ENCODE assay signal across 8 cellular contexts in the genomic region with DNA sequence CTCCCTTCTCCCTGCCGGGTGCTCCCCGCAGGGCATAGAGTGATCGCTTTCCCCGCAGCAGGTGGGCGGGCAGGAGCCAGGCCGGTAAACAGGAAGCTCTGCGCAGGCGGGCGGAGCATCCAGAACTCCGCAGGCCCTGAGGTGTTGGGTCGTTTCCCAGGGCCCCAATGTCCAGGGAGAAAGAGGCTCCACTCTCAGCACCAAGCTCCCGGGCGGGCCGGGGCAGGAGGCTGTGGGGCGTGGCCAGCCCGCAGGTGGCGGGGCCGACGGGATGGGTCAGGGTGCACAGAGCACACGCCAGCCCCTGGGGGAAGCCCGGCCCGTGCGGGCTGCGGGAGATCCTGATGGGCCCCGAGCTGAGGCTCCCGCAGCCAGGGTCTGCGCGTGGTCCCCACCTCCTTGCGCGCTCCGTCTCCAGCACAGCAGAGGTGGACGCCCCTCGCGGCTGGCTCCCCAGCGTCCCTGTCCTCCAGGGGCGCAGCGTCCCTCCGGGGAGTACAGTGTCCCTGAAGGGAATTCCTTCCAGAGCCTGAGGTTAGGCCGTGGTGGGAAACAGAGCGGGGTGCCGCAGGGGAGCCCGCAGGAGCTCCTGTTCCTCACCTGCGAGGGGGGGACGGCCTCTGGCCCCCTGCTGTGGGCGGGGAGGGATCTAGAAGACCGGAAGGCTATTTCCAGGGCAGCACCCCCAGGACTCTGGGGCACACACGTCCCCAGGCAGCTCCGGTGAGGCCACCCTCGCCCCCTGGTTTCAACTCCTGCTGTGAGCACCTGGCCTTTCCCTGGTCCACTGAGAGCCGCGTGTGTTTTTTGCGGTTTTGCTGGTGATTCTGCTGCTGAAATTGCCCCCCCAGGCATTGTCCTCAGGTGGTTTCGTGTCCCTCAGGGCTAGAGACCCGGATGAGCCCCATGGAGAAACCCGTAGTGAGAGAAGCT. TPM values are rescaled to one million over a fixed set of nuclear protein-coding genes. Genes with fewer than 3 reads are reported as not detected.
DNase-seq lines count a peak whose midpoint lies in the region; ATAC-seq, FAIRE-seq and TF ChIP-seq lines count a peak whose summit lies in the region.

No MANE protein-coding gene starts in this region.

- peaks cover 0 to 16% of the 10 kb centered on the region in 2 donors for H3K4me1 ChIP-seq in kidney (ENCODE audit: control insufficient read depth in 1 of 2, insufficient read depth in 1 of 2, low read depth in 1 of 2, low read length in 2 of 2)
- H3K4me1 ChIP-seq in stomach smooth muscle (ENCODE audit: control insufficient read depth, insufficient read depth, low read length), result peaks cover 40% of the 10 kb centered on the region

- H3K27ac ChIP-seq in kidney (ENCODE audit: low read depth in 2 of 2, low read length in 2 of 2), result no peak overlapping the region
- peak overlapping the region; percentile 37 for H3K27ac ChIP-seq in stomach smooth muscle (ENCODE audit: low read length)

- H3K27me3 ChIP-seq in stomach smooth muscle (ENCODE audit: control insufficient read depth in 1 of 2, insufficient read depth in 2 of 2, low read length in 2 of 2), result no peaks in the 10 kb centered on the region

- intact Hi-C loops in activated T-helper 2 cell treated with anti-CD3 and anti-CD28 coated beads, Interferon-gamma antibody, Interleukin-2, Interleukin-4, amounts not matched to agents 10 μg/mL and 5 μg/mL and 100 μg/mL, durations not matched to agents 14 hours and 24 hours and 36 hours (cut with micrococcal nuclease), result no loop called here
- intact Hi-C loops in kidney (cut with DNase I), result no loop called here

- H3K9ac ChIP-seq in kidney (ENCODE audit: low read length in 2 of 2) (no peak overlapping the region), stomach smooth muscle (ENCODE audit: low read length in 2 of 2) (no peak overlapping the region)

- peak overlapping the region; percentile 56 for H3K4me3 Mint-ChIP-seq in activated T-helper 2 cell treated with anti-CD3 and anti-CD28 coated beads, Interferon-gamma antibody, Interleukin-2, Interleukin-4, amounts not matched to agents 10 μg/mL and 5 μg/mL and 100 μg/mL, durations not matched to agents 14 hours and 24 hours and 36 hours (ENCODE audit: low read depth)

- no peak overlapping the region for H3K27ac Mint-ChIP-seq in activated T-helper 2 cell treated with anti-CD3 and anti-CD28 coated beads, Interferon-gamma antibody, Interleukin-2, Interleukin-4, amounts not matched to agents 10 μg/mL and 5 μg/mL and 100 μg/mL, durations not matched to agents 14 hours and 24 hours and 36 hours

- FAIRE-seq in kidney (lab: Jason Lieb, UNC), result no peak

- ATAC-seq in HG03108 (IDR thresholded peaks at IDR 0.05; ENCODE audit: unreplicated experiment), result no peak

- no peaks in the 10 kb centered on the region for H3K27me3 Mint-ChIP-seq in activated T-helper 2 cell treated with anti-CD3 and anti-CD28 coated beads, Interferon-gamma antibody, Interleukin-2, Interleukin-4, amounts not matched to agents 10 μg/mL and 5 μg/mL and 100 μg/mL, durations not matched to agents 14 hours and 24 hours and 36 hours (ENCODE audit: low read depth)

- H3K4me1 Mint-ChIP-seq in activated T-helper 2 cell treated with anti-CD3 and anti-CD28 coated beads, Interferon-gamma antibody, Interleukin-2, Interleukin-4, amounts not matched to agents 10 μg/mL and 5 μg/mL and 100 μg/mL, durations not matched to agents 14 hours and 24 hours and 36 hours (ENCODE audit: low read depth), result peaks cover 28% of the 10 kb centered on the region

- peaks cover 34% of the 10 kb centered on the region for H3K36me3 Mint-ChIP-seq in activated T-helper 2 cell treated with anti-CD3 and anti-CD28 coated beads, Interferon-gamma antibody, Interleukin-2, Interleukin-4, amounts not matched to agents 10 μg/mL and 5 μg/mL and 100 μg/mL, durations not matched to agents 14 hours and 24 hours and 36 hours (ENCODE audit: low read depth)

- H3K4me3 ChIP-seq in kidney (ENCODE audit: low read length in 2 of 2), result no peak overlapping the region
- peak overlapping the region in 1 of 2 donors; percentile 15 for H3K4me3 ChIP-seq in stomach smooth muscle (ENCODE audit: low read length in 2 of 2)

- H3K36me3 ChIP-seq in kidney (ENCODE audit: control insufficient read depth in 1 of 2, insufficient read depth in 2 of 2, low read length in 2 of 2) (no peaks in the 10 kb centered on the region), stomach smooth muscle (ENCODE audit: control insufficient read depth in 2 of 2, insufficient read depth in 2 of 2, low read length in 2 of 2) (peaks cover 9 to 16% of the 10 kb centered on the region in 2 donors)

- no peak for TF ChIP-seq CTCF in kidney (IDR thresholded peaks at IDR 0.05; ENCODE audit: borderline replicate concordance, extremely low read depth, insufficient read depth)

- H3K9me3 Mint-ChIP-seq in activated T-helper 2 cell treated with anti-CD3 and anti-CD28 coated beads, Interferon-gamma antibody, Interleukin-2, Interleukin-4, amounts not matched to agents 10 μg/mL and 5 μg/mL and 100 μg/mL, durations not matched to agents 14 hours and 24 hours and 36 hours, result peaks cover 16% of the 10 kb centered on the region

- no peaks in the 10 kb centered on the region for H3K9me3 ChIP-seq in kidney (ENCODE audit: control insufficient read depth in 1 of 2, low read length in 2 of 2)
- peaks cover 0 to 6% of the 10 kb centered on the region in 2 donors for H3K9me3 ChIP-seq in stomach smooth muscle (ENCODE audit: control insufficient read depth in 2 of 2, low read length in 2 of 2)

- DNase-seq in activated CD4-positive, alpha-beta T cell treated with anti-CD3 and anti-CD28 coated beads for 1 hour, result peak; percentile 25
- DNase-seq in activated CD4-positive, alpha-beta T cell treated with anti-CD3 and anti-CD28 coated beads, Interleukin-2, amount 50 U/mL, for 4 hours, result no peak
- no peak for DNase-seq in activated T-helper 2 cell treated with anti-CD3 and anti-CD28 coated beads, Interferon-gamma antibody, Interleukin-2, Interleukin-4, amounts not matched to agents 10 μg/mL and 5 μg/mL and 100 μg/mL, durations not matched to agents 14 hours and 24 hours and 36 hours (ENCODE audit: low spot score)
- peak; percentile 70 for DNase-seq in kidney
- DNase-seq in midbrain (lab: John Stamatoyannopoulos, UW), result no peak
- DNase-seq in SK-N-DZ (ENCODE audit: low spot score), result no peak

RNA-seq across cellular contexts. Expression of gene PIP5K1C, which starts 12.2 kb away (rescaled TPM):
- 22.5 and 23.6 TPM in 2 replicates for total RNA-seq in activated T-helper 2 cell treated with anti-CD3 and anti-CD28 coated beads, Interferon-gamma antibody, Interleukin-2, Interleukin-4, amounts not matched to agents 10 μg/mL and 5 μg/mL and 100 μg/mL, durations not matched to agents 14 hours and 24 hours and 36 hours
- 35.6 TPM for total RNA-seq in kidney
- 11.2 TPM for polyA plus RNA-seq in kidney (ENCODE audit: insufficient read depth, low read depth, low replicate concordance)
- 6.6 and 7.8 TPM in 2 replicates for polyA plus RNA-seq in SK-N-DZ (2014; cell fraction: cytosol; rRNA removed)
- polyA plus RNA-seq in SK-N-DZ (2014; cell fraction: nucleus; rRNA removed), result 11.8 and 19.5 TPM in 2 replicates

RNA-seq across cellular contexts. Expression of gene TJP3, which starts 20.1 kb away (rescaled TPM):
- total RNA-seq in activated T-helper 2 cell treated with anti-CD3 and anti-CD28 coated beads, Interferon-gamma antibody, Interleukin-2, Interleukin-4, amounts not matched to agents 10 μg/mL and 5 μg/mL and 100 μg/mL, durations not matched to agents 14 hours and 24 hours and 36 hours, result 0.41 and 0.48 TPM in 2 replicates
- 26.5 TPM for total RNA-seq in kidney
- polyA plus RNA-seq in kidney (ENCODE audit: insufficient read depth, low read depth, low replicate concordance), result 32.5 TPM
- polyA plus RNA-seq in SK-N-DZ (2014; cell fraction: cytosol; rRNA removed), result not detected in 2 replicates
- not detected in 2 replicates for polyA plus RNA-seq in SK-N-DZ (2014; cell fraction: nucleus; rRNA removed)

Comparison
In these comparisons a context has a peak if more than half of its experiments do, and no peak if none do; other contexts are left out.
1. DNase-seq: peak in activated CD4-positive, alpha-beta T cell treated with anti-CD3 and anti-CD28 coated beads for 1 hour (single experiment) and kidney (single experiment); none in activated CD4-positive, alpha-beta T cell treated with anti-CD3 and anti-CD28 coated beads, Interleukin-2, amount 50 U/mL, for 4 hours (0 of 2), activated T-helper 2 cell treated with anti-CD3 and anti-CD28 coated beads, Interferon-gamma antibody, Interleukin-2, Interleukin-4, amounts not matched to agents 10 μg/mL and 5 μg/mL and 100 μg/mL, durations not matched to agents 14 hours and 24 hours and 36 hours (single experiment), midbrain (single experiment) and SK-N-DZ (single experiment).
2. RNA of gene TJP3, which starts 20.1 kb away (total RNA-seq): 26.5 TPM in kidney (single experiment); 0.41 to 0.48 TPM in activated T-helper 2 cell treated with anti-CD3 and anti-CD28 coated beads, Interferon-gamma antibody, Interleukin-2, Interleukin-4, amounts not matched to agents 10 μg/mL and 5 μg/mL and 100 μg/mL, durations not matched to agents 14 hours and 24 hours and 36 hours; every median in the first group is over 10 times any median in the second.